In genomic region chr7:88586877-88587276, GRCh38 we compare ENCODE assay signal across 32 cellular contexts.
"Had no signal": no experiment of that assay in that cellular context is flagged by ENCODE, and none has a peak within 500 bp of the region (broad histone marks: within the 10 kb centered on the region; RNA-seq: fewer than 3 reads in every experiment).

No MANE protein-coding gene starts in this region.

- FAIRE-seq: bronchial epithelial cell, TTC549 had no signal

- H3K4me3 ChIP-seq: adrenal gland, ascending aorta, cardiac muscle cell had no signal

- H3K27ac ChIP-seq: adrenal gland, ascending aorta, cardiac muscle cell, VCaP had no signal

- H3K9me3 ChIP-seq: adrenal gland, ascending aorta had no signal

- H3K27me3 ChIP-seq: adrenal gland, ascending aorta, cardiac muscle cell had no signal

- ATAC-seq: activated CD8-positive, alpha-beta T cell treated with anti-CD3 and anti-CD28 coated beads for 36 hours; activated naive CD4-positive, alpha-beta T cell treated with anti-CD3 and anti-CD28 coated beads, Interleukin-2, amount 50 U/mL, for 72 hours; activated T-cell treated with anti-CD3 and anti-CD28 coated beads, Interleukin-2, amount 50 U/mL, for 4 hours; activated T-cell treated with anti-CD3 and anti-CD28 coated beads, Interleukin-2, amount 50 U/mL, for 72 hours; activated T-helper 17 cell treated with anti-CD3 and anti-CD28 coated beads, Interleukin-2, amount 50 U/mL, for 72 hours had no signal

- H3K4me1 ChIP-seq: adrenal gland, ascending aorta had no signal

- DNase-seq: activated B cell treated with CpG ODN at 0.5 μM for 24 hours; activated CD4-positive, alpha-beta memory T cell treated with anti-CD3 and anti-CD28 coated beads for 36 hours; activated CD4-positive, alpha-beta T cell treated with anti-CD3 and anti-CD28 coated beads for 4 hours; activated CD4-positive, alpha-beta T cell treated with anti-CD3 and anti-CD28 coated beads, Interleukin-2, amount 10 ng/mL, durations not matched to agents 24 days and 14 days; activated CD4-positive, alpha-beta T cell treated with anti-CD3 and anti-CD28 coated beads, Interleukin-2, amount 50 U/mL, for 1 hour; activated CD4-positive, alpha-beta T cell treated with anti-CD3 and anti-CD28 coated beads, Interleukin-2, amount 50 U/mL, for 4 hours; activated CD4-positive, CD25-positive, alpha-beta regulatory T cell treated with anti-CD3 and anti-CD28 coated beads, Interleukin-2, amount 50 U/mL, for 72 hours; activated CD8-positive, alpha-beta memory T cell treated with anti-CD3 and anti-CD28 coated beads, Interleukin-2, amount 50 U/mL, for 4 hours; activated CD8-positive, alpha-beta T cell treated with anti-CD3 and anti-CD28 coated beads for 36 hours; activated effector memory CD4-positive, alpha-beta T cell treated with anti-CD3 and anti-CD28 coated beads, Interleukin-2, amount 50 U/mL, for 16 hours; activated gamma-delta T cell treated with Interleukin-2 at 50 U/mL for 16 hours; activated naive CD4-positive, alpha-beta T cell; activated naive CD4-positive, alpha-beta T cell treated with anti-CD3 and anti-CD28 coated beads for 36 hours; activated naive CD4-positive, alpha-beta T cell treated with anti-CD3 and anti-CD28 coated beads, Interleukin-2, amount 50 U/mL, for 16 hours; activated naive CD8-positive, alpha-beta T cell treated with anti-CD3 and anti-CD28 coated beads for 36 hours; activated T-cell treated with anti-CD3 and anti-CD28 coated beads for 4 hours; activated T-cell treated with anti-CD3 and anti-CD28 coated beads, Interleukin-2, amount 50 U/mL, for 1 hour; activated T-cell treated with anti-CD3 and anti-CD28 coated beads, Interleukin-2, amount 50 U/mL, for 4 hours; activated T-cell treated with anti-CD3 and anti-CD28 coated beads, Interleukin-2, amount 50 U/mL, for 72 hours; adrenal gland; amniotic stem cell; caudate nucleus; cerebellar nuclear complex; T-helper 2 cell; T-helper 9 cell had no signal

- H3K36me3 ChIP-seq: adrenal gland, ascending aorta, cardiac muscle cell had no signal
